10 cellular contexts compared by ENCODE assay signal in the genomic region with DNA sequence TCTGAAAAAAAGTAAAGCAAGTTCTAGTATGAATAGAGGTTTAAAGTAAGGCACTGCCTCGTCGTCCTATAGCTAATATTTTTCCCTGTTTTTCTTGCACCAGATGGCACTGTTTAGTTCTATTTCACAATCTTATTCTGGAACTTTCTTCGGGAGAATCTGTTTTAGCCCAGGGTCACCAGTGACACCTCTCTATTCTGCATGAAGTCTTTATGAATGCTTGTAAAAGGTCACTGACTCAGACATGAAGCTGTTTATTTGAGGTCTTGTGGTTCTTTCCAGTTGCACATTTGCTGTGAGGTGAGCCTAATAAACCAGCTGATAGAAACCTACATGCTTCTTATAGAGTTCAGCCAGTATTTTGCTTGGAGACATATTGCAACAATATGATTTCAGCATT.
DNase-seq lines count a peak whose midpoint lies in the region; ATAC-seq, FAIRE-seq and TF ChIP-seq lines count a peak whose summit lies in the region.
"Had no signal": no experiment of that assay in that cellular context is flagged by ENCODE, and none has a peak within 500 bp of the region (broad histone marks: within the 10 kb centered on the region; RNA-seq: fewer than 3 reads in every experiment).

No MANE protein-coding gene starts in this region.

- no peaks in the 10 kb centered on the region for H3K27me3 ChIP-seq in K562 (ENCODE audit: control insufficient read depth in 2 of 2, insufficient read depth in 2 of 2, low read length in 2 of 2)

- H2AFZ ChIP-seq in K562 (ENCODE audit: low read depth, low read length) = no peak overlapping the region

- no peaks in the 10 kb centered on the region for H4K20me1 ChIP-seq in K562 (replicated peaks; ENCODE audit: control insufficient read depth, insufficient read depth, low read length)

- BruUV-seq in K562 (replicated peaks; lab: Mats Ljungman, UMichigan) (no TSS peak), Calu3 (replicated peaks; lab: Mats Ljungman, UMichigan) (no TSS peak)

- H3K4me1 Mint-ChIP-seq in immature natural killer cell = peaks cover 8 to 13% of the 10 kb centered on the region in 2 donors
- no peaks in the 10 kb centered on the region for H3K4me1 Mint-ChIP-seq in T-helper 2 cell treated with Interferon-gamma antibody and Interleukin-4, amounts not matched to agents 5 μg/mL and 100 μg/mL, for 36 hours (ENCODE audit: low read depth)
- no peaks in the 10 kb centered on the region for H3K4me1 Mint-ChIP-seq in Calu3 (ENCODE audit: low read depth, unreplicated experiment)

- in situ Hi-C loops in K562 (cut with MboI) = no loop called here

- H3K27ac Mint-ChIP-seq in immature natural killer cell (no peak overlapping the region), Calu3 (ENCODE audit: unreplicated experiment) (no peak overlapping the region)
- no peak overlapping the region for H3K27ac Mint-ChIP-seq in T-helper 2 cell treated with Interferon-gamma antibody and Interleukin-4, amounts not matched to agents 5 μg/mL and 100 μg/mL, for 36 hours
- H3K27ac Mint-ChIP-seq: T-helper 1 cell treated with Interleukin-12 subunit alpha and Interleukin-12 subunit beta and Interleukin-4 antibody, amounts not matched to agents 30 μg/mL and 1 μg/mL, for 36 hours had no signal

- H3K36me3 Mint-ChIP-seq in immature natural killer cell (no peaks in the 10 kb centered on the region), Calu3 (ENCODE audit: insufficient read depth, unreplicated experiment) (no peaks in the 10 kb centered on the region)
- H3K36me3 Mint-ChIP-seq in T-helper 2 cell treated with Interferon-gamma antibody and Interleukin-4, amounts not matched to agents 5 μg/mL and 100 μg/mL, for 36 hours (ENCODE audit: low read depth) = no peaks in the 10 kb centered on the region

- H3K4me3 Mint-ChIP-seq in immature natural killer cell (no peak overlapping the region), Calu3 (ENCODE audit: low read depth, unreplicated experiment) (no peak overlapping the region)
- no peak overlapping the region for H3K4me3 Mint-ChIP-seq in T-helper 2 cell treated with Interferon-gamma antibody and Interleukin-4, amounts not matched to agents 5 μg/mL and 100 μg/mL, for 36 hours
- H3K4me3 Mint-ChIP-seq: T-helper 1 cell treated with Interleukin-12 subunit alpha and Interleukin-12 subunit beta and Interleukin-4 antibody, amounts not matched to agents 30 μg/mL and 1 μg/mL, for 36 hours had no signal

- CTCF ChIA-PET in A549 (lab: Yijun Ruan, JAX) = interaction anchor here (0.6 to 3.8 kb wide), 13 partner anchors 9 to 667 kb away, joined by 3 to 32 read pairs (median 4); no protein-coding TSS in a partner anchor
- CTCF ChIA-PET in K562 (lab: Yijun Ruan, JAX; ENCODE audit: low intra/inter-chr PET ratio) = no interaction called here
- CTCF ChIA-PET in Calu3 (lab: Charles Lee) = no interaction called here

- H3K9me3 Mint-ChIP-seq in immature natural killer cell = no peaks in the 10 kb centered on the region
- no peaks in the 10 kb centered on the region for H3K9me3 Mint-ChIP-seq in T-helper 2 cell treated with Interferon-gamma antibody and Interleukin-4, amounts not matched to agents 5 μg/mL and 100 μg/mL, for 36 hours
- H3K9me3 Mint-ChIP-seq in Calu3 (ENCODE audit: low read depth, unreplicated experiment) = peaks cover 2% of the 10 kb centered on the region
- H3K9me3 Mint-ChIP-seq: T-helper 1 cell treated with Interleukin-12 subunit alpha and Interleukin-12 subunit beta and Interleukin-4 antibody, amounts not matched to agents 30 μg/mL and 1 μg/mL, for 36 hours had no signal

- no peak overlapping the region for H3K4me3 ChIP-seq in A549
- H3K4me3 ChIP-seq in K562 = no peak overlapping the region

- DNase-seq in A549 (ENCODE audit: low read depth in 1 of 2, low spot score in 1 of 2) (no peak), HT-29 (ENCODE audit: low spot score) (peak; percentile 34), K562 (ENCODE audit: extremely low read depth in 1 of 4, low spot score in 3 of 4) (no peak), left lobe of liver (ENCODE audit: low spot score) (no peak), immature natural killer cell (no peak), RPMI8226 (no peak), Calu3 (no peak)
- no peak for DNase-seq in T-helper 2 cell treated with Interferon-gamma antibody and Interleukin-4, amounts not matched to agents 5 μg/mL and 100 μg/mL, for 36 hours (ENCODE audit: low spot score)
- DNase-seq: DMS153 had no signal

- TF ChIP-seq EP300 in A549 (IDR thresholded peaks at IDR 0.05) = no peak
- no peak for TF ChIP-seq EP300 in K562 (IDR thresholded peaks at IDR 0.05; ENCODE audit: low read length)

- no peaks in the 10 kb centered on the region for H3K79me2 ChIP-seq in K562 (ENCODE audit: control insufficient read depth, insufficient read depth, low read length)

- no peaks in the 10 kb centered on the region for H3K9me1 ChIP-seq in K562 (ENCODE audit: control insufficient read depth, insufficient read depth, low read length)

- no peaks in the 10 kb centered on the region for H3K4me1 ChIP-seq in A549
- no peaks in the 10 kb centered on the region for H3K4me1 ChIP-seq in K562 (replicated peaks in 1 of 2; ENCODE audit: control insufficient read depth in 2 of 2, insufficient read depth in 2 of 2, low read length in 2 of 2)

- H3K4me2 ChIP-seq in A549 (no peak overlapping the region), K562 (ENCODE audit: insufficient read depth, low read length) (no peak overlapping the region)

- 4% methylated on average over 3 of the region's 3 CpGs for WGBS in A549 (ENCODE audit: missing lambda C conversion rate)
- WGBS in K562 (ENCODE audit: insufficient coverage, low coverage, missing lambda C conversion rate) = 0% methylated on average over 3 of the region's 3 CpGs

- H3K36me3 ChIP-seq in K562 (ENCODE audit: control insufficient read depth, insufficient read depth, low read length) = no peaks in the 10 kb centered on the region

- TF ChIP-seq RAD21 in A549 (conservative IDR thresholded peaks at IDR 0.05 in 1 of 2, IDR thresholded peaks at IDR 0.05 in 1 of 2) = peak; percentile 27 to 50; a peak in 3 of 5 replicates
- TF ChIP-seq RAD21 in K562 (CRISPR knock-in tag; conservative IDR thresholded peaks at IDR 0.05 in 1 of 2, IDR thresholded peaks at IDR 0.05 in 1 of 2) = 0 out of 4 replicates have a peak, but pooled peaks of 1 of the 2 experiments have one; percentile 12

- FAIRE-seq in A549 (lab: Jason Lieb, UNC) (no peak), K562 (lab: Jason Lieb, UNC) (no peak)

- 0 out of 6 replicates have a peak, but pooled peaks of 1 of the 2 experiments have one; percentile 47 for ATAC-seq in A549
- ATAC-seq in K562 = no peak
- ATAC-seq in left lobe of liver = peak; percentile 82

- TF ChIP-seq POLR2A in A549 (IDR thresholded peaks at IDR 0.05; ENCODE audit: low read length) (no peak), K562 (conservative IDR thresholded peaks at IDR 0.05) (no peak)

- POLR2A ChIA-PET in A549 (lab: Yijun Ruan, JAX) (no interaction called here), K562 (lab: Yijun Ruan, JAX) (interaction anchor here (1.0 kb wide), 1 partner anchor 9 kb away, joined by 3 read pairs; no protein-coding TSS in a partner anchor)

- peak; percentile 41 for TF ChIP-seq CTCF in A549 (IDR thresholded peaks at IDR 0.05)
- peak in 1 of 3 experiments; percentile 10; a peak in 1 of 6 replicates for TF ChIP-seq CTCF in K562 (IDR thresholded peaks at IDR 0.05 in 2 of 3, conservative IDR thresholded peaks at IDR 0.05 in 1 of 3; ENCODE audit: insufficient read depth in 2 of 3, low read depth in 1 of 3, low read length in 3 of 3)
- TF ChIP-seq CTCF in Calu3 (IDR thresholded peaks at IDR 0.05; ENCODE audit: unreplicated experiment) = no peak

- intact Hi-C loops in K562 (cut with micrococcal nuclease) = loop anchor here (2.0 kb wide), 1 partner anchor 118 kb away; no protein-coding TSS in a partner anchor
- intact Hi-C loops in Calu3 (cut with micrococcal nuclease; ENCODE audit: unreplicated experiment) = no loop called here

- H3K27me3 Mint-ChIP-seq in immature natural killer cell (ENCODE audit: low read depth in 3 of 3) (peaks cover 0 to 2% (median 1%) of the 10 kb centered on the region in 3 donors), Calu3 (ENCODE audit: unreplicated experiment) (no peaks in the 10 kb centered on the region)
- H3K27me3 Mint-ChIP-seq in T-helper 2 cell treated with Interferon-gamma antibody and Interleukin-4, amounts not matched to agents 5 μg/mL and 100 μg/mL, for 36 hours (ENCODE audit: low read depth) = no peaks in the 10 kb centered on the region

- no peaks in the 10 kb centered on the region for H3K9me3 ChIP-seq in A549
- H3K9me3 ChIP-seq in K562 (replicated peaks; ENCODE audit: control insufficient read depth, insufficient read depth, low read depth, low read length) = no peaks in the 10 kb centered on the region

- no peak overlapping the region for H3K9ac ChIP-seq in K562 (ENCODE audit: insufficient read depth in 1 of 2, low read depth in 2 of 2, low read length in 2 of 2)

- H3K27ac ChIP-seq in A549 (no peak overlapping the region), K562 (ENCODE audit: extremely low read depth, low read depth, low read length) (no peak overlapping the region)

TF ChIP-seq in A549, 52 proteins besides CTCF, POLR2A, EP300 and RAD21:
- no peak for TF ChIP-seq SREBF2 (IDR thresholded peaks at IDR 0.05)
- TF ChIP-seq HOXB13 (CRISPR knock-in tag; IDR thresholded peaks at IDR 0.05; ENCODE audit: low read depth) = no peak
- peak; percentile 57 for TF ChIP-seq SMC3 (IDR thresholded peaks at IDR 0.05)
- TF ChIP-seq CEBPB (IDR thresholded peaks at IDR 0.05) = peak; percentile 46 to 49; a peak in 3 of 4 replicates
- TF ChIP-seq, protein P1, sequence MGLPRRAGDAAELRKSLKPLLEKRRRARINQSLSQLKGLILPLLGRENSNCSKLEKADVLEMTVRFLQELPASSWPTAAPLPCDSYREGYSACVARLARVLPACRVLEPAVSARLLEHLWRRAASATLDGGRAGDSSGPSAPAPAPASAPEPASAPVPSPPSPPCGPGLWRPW (IDR thresholded peaks at IDR 0.05) = no peak

TF ChIP-seq in K562, 482 proteins besides CTCF, POLR2A, EP300 and RAD21:
- TF ChIP-seq CBFA2T2 (conservative IDR thresholded peaks at IDR 0.05) (no peak), RAD51 (IDR thresholded peaks at IDR 0.05; ENCODE audit: borderline replicate concordance, low read depth) (no peak), CEBPB (tag; IDR thresholded peaks at IDR 0.05) (peak; percentile 57; the same call in 1 of the 2 replicates)

Comparison
In these comparisons a context has a peak if more than half of its experiments do, and no peak if none do; other contexts are left out.
1. Of the 35 proteins assayed by ChIP-seq in both K562 and A549: peak only in K562: none; only in A549: SMC3; in both: CEBPB; in neither: 31; mixed calls (peak in some experiments, not most) for 2.